25 cellular contexts compared by ENCODE assay signal in the genomic region with DNA sequence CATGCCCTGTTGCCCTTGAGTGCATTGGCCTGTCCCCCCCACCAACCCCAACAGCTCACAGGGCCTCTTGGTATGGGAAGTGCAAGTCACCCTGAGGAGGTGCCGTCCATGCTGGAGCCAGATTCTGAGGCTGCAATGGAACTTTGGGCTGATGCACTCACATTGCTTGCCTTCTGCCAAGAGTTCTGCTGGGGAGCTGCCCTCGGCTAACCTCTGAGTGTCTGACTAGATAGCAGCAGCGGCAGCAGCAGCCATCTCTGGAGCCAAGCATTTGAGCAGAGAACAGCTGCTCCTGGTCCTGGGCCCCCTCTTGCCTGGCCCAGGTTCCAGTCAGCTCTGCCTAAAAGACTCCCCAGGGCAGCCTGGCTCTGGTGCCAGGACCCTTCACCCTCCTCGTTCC.
DNase-seq lines count a peak whose midpoint lies in the region; ATAC-seq lines count a peak whose summit lies in the region.
"Had no signal": no experiment of that assay in that cellular context is flagged by ENCODE, and none has a peak within 500 bp of the region (broad histone marks: within the 10 kb centered on the region; RNA-seq: fewer than 3 reads in every experiment).

No MANE protein-coding gene starts in this region.

- ATAC-seq in stimulated activated naive CD8-positive, alpha-beta T cell treated with anti-CD3 and anti-CD28 coated beads, Interleukin-15, amount 100 ng/mL, for 72 hours = peak; percentile 23
- ATAC-seq in stimulated activated naive CD8-positive, alpha-beta T cell treated with anti-CD3 and anti-CD28 coated beads, Interleukin-15, Interleukin-2, amounts not matched to agents 100 U/mL and 50 U/mL, for 24 hours = no peak
- ATAC-seq in left ventricle myocardium superior (peak; percentile 87), HG03025 (IDR thresholded peaks at IDR 0.05; ENCODE audit: low FRiP score, unreplicated experiment) (no peak)
- ATAC-seq: foreskin keratinocyte, T-helper 17 cell had no signal

- peaks cover 32% of the 10 kb centered on the region for H3K4me1 ChIP-seq in rectal smooth muscle tissue (ENCODE audit: control insufficient read depth, insufficient read depth, low read length)
- H3K4me1 ChIP-seq in SJCRH30 = no peaks in the 10 kb centered on the region
- H3K4me1 ChIP-seq: foreskin keratinocyte had no signal

- peak overlapping the region; percentile 58 for H3K27ac ChIP-seq in rectal smooth muscle tissue (ENCODE audit: low read depth, low read length)
- no peak overlapping the region for H3K27ac ChIP-seq in SJCRH30
- H3K27ac ChIP-seq: BLaER1, foreskin keratinocyte, ovary, tibial nerve had no signal

- no peak overlapping the region for H3K27ac Mint-ChIP-seq in stimulated activated naive CD8-positive, alpha-beta T cell treated with anti-CD3 and anti-CD28 coated beads, Interleukin-15, amount 100 ng/mL, for 72 hours
- H3K27ac Mint-ChIP-seq: natural killer cell treated with Interleukin-12 subunit alpha and Interleukin-12 subunit beta and Interleukin-15 and Interleukin-18, amount 100 ng/mL, for 72 hours; T-helper 17 cell had no signal

- H3K27me3 Mint-ChIP-seq in stimulated activated naive CD8-positive, alpha-beta T cell treated with anti-CD3 and anti-CD28 coated beads, Interleukin-15, amount 100 ng/mL, for 72 hours = peaks cover 14% of the 10 kb centered on the region
- H3K27me3 Mint-ChIP-seq: T-helper 17 cell had no signal

- no peak overlapping the region for H3K4me3 ChIP-seq in rectal smooth muscle tissue (ENCODE audit: low read length)
- H3K4me3 ChIP-seq in SJCRH30 = no peak overlapping the region
- H3K4me3 ChIP-seq: BLaER1, ovary, Peyer's patch, tibial nerve had no signal

- no peak for DNase-seq in stimulated activated naive CD8-positive, alpha-beta T cell treated with anti-CD3 and anti-CD28 coated beads, Interleukin-15, amount 100 ng/mL, for 72 hours
- DNase-seq in stimulated activated naive CD8-positive, alpha-beta T cell treated with anti-CD3 and anti-CD28 coated beads, Interleukin-15, Interleukin-2, amounts not matched to agents 100 U/mL and 50 U/mL, for 24 hours = no peak
- DNase-seq in left ventricle myocardium superior = peak; percentile 81
- no peak for DNase-seq in activated gamma-delta T cell (lab: John Stamatoyannopoulos, UW)
- no peak for DNase-seq in SJCRH30
- no peak for DNase-seq in GF-D8 (lab: John Stamatoyannopoulos, UW)
- DNase-seq: activated CD4-positive, alpha-beta T cell treated with anti-CD3 and anti-CD28 coated beads for 4 hours; activated naive CD4-positive, alpha-beta T cell treated with anti-CD3 and anti-CD28 coated beads, Interleukin-2, amount 50 U/mL, for 16 hours; effector CD4-positive, alpha-beta T cell; erythroblast; foreskin keratinocyte; hippocampal formation; KBM-7; MM.1S; NCI-H1436; NCI-H524; NK-92 treated with Interleukin-12 subunit alpha and Interleukin-12 subunit beta, amount 100 ng/mL, for 24 hours; Peyer's patch; T-helper 17 cell had no signal

- intact Hi-C loops in left ventricle myocardium superior (cut with micrococcal nuclease) = no loop called here

- H3K4me3 Mint-ChIP-seq in stimulated activated naive CD8-positive, alpha-beta T cell treated with anti-CD3 and anti-CD28 coated beads, Interleukin-15, amount 100 ng/mL, for 72 hours = no peak overlapping the region
- H3K4me3 Mint-ChIP-seq: natural killer cell treated with Interleukin-12 subunit alpha and Interleukin-12 subunit beta and Interleukin-15 and Interleukin-18, amount 100 ng/mL, for 72 hours; T-helper 17 cell had no signal

- H3K36me3 ChIP-seq in rectal smooth muscle tissue (ENCODE audit: control insufficient read depth, insufficient read depth, low read length) (no peaks in the 10 kb centered on the region), SJCRH30 (no peaks in the 10 kb centered on the region)
- H3K36me3 ChIP-seq: BLaER1, ovary, Peyer's patch, tibial nerve had no signal

- no peak overlapping the region for H3K9ac ChIP-seq in rectal smooth muscle tissue (ENCODE audit: low read length)
- H3K9ac ChIP-seq: BLaER1 had no signal

- no peaks in the 10 kb centered on the region for H3K9me3 Mint-ChIP-seq in stimulated activated naive CD8-positive, alpha-beta T cell treated with anti-CD3 and anti-CD28 coated beads, Interleukin-15, amount 100 ng/mL, for 72 hours
- H3K9me3 Mint-ChIP-seq: natural killer cell treated with Interleukin-12 subunit alpha and Interleukin-12 subunit beta and Interleukin-15 and Interleukin-18, amount 100 ng/mL, for 72 hours had no signal

- H3K4me1 Mint-ChIP-seq in stimulated activated naive CD8-positive, alpha-beta T cell treated with anti-CD3 and anti-CD28 coated beads, Interleukin-15, amount 100 ng/mL, for 72 hours = no peaks in the 10 kb centered on the region
- H3K4me1 Mint-ChIP-seq: T-helper 17 cell had no signal

- H3K27me3 ChIP-seq in rectal smooth muscle tissue (ENCODE audit: control insufficient read depth, insufficient read depth, low read length) (no peaks in the 10 kb centered on the region), SJCRH30 (no peaks in the 10 kb centered on the region)
- H3K27me3 ChIP-seq: BLaER1, ovary, Peyer's patch, tibial nerve had no signal

- H3K9me3 ChIP-seq in SJCRH30 (replicated peaks) = no peaks in the 10 kb centered on the region
- H3K9me3 ChIP-seq: BLaER1, ovary, Peyer's patch, tibial nerve had no signal

Comparison
In these comparisons a context has a peak if more than half of its experiments do, and no peak if none do; other contexts are left out.
1. ATAC-seq: peak in stimulated activated naive CD8-positive, alpha-beta T cell treated with anti-CD3 and anti-CD28 coated beads, Interleukin-15, amount 100 ng/mL, for 72 hours (single experiment) and left ventricle myocardium superior (single experiment); none in stimulated activated naive CD8-positive, alpha-beta T cell treated with anti-CD3 and anti-CD28 coated beads, Interleukin-15, Interleukin-2, amounts not matched to agents 100 U/mL and 50 U/mL, for 24 hours (single experiment) and HG03025 (single experiment).